In the genomic region with DNA sequence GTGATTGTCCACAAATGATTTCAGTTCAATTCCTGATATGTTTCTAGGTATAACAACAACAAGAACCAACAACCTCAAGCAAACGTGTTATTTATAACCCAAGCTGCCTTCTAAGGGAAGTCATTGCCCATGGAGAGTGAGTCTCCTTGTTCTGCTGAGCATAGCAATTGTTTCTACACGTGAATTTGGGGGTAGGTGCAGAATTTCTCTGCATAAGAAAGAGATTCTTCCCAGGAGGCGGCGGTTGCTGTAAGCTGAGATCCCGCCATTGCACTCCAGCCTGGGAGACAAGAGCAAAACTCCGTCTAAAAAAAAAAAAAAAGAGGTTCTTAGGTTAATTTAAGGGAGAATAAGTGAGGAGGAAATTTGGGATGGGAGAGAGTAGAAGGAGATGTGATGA, we compare ENCODE assay signal across 24 cellular contexts.
"Had no signal": no experiment of that assay in that cellular context is flagged by ENCODE, and none has a peak within 500 bp of the region (broad histone marks: within the 10 kb centered on the region; RNA-seq: fewer than 3 reads in every experiment).

No MANE protein-coding gene starts in this region.

- H3K9me3 Mint-ChIP-seq: activated B cell treated with CpG ODN at 0.5 μM for 24 hours; activated CD4-positive, alpha-beta T cell treated with anti-CD3 and anti-CD28 coated beads, Interleukin-2, amount 10 ng/mL, durations not matched to agents 24 days and 14 days; activated naive CD4-positive, alpha-beta T cell treated with anti-CD3 and anti-CD28 coated beads, Interleukin-2, amount 50 U/mL, for 24 hours; activated T-cell treated with anti-CD3 and anti-CD28 coated beads, Interleukin-2, amount 50 U/mL, for 24 hours; activated T-helper 1 cell treated with anti-CD3 and anti-CD28 coated beads, Interleukin-12 subunit alpha, Interleukin-12 subunit beta, Interleukin-2, Interleukin-4 antibody, amounts not matched to agents 30 ng/mL and 10 ng/mL and 1 ng/mL, durations not matched to agents 14 hours and 24 hours and 36 hours; T-helper 1 cell treated with Interleukin-12 subunit alpha and Interleukin-12 subunit beta and Interleukin-4 antibody, amounts not matched to agents 30 μg/mL and 1 μg/mL, for 36 hours had no signal

- H3K4me1 Mint-ChIP-seq: activated B cell treated with CpG ODN at 0.5 μM for 24 hours; activated CD4-positive, alpha-beta T cell treated with anti-CD3 and anti-CD28 coated beads, Interleukin-2, amount 10 ng/mL, durations not matched to agents 24 days and 14 days; activated CD8-positive, alpha-beta memory T cell treated with anti-CD3 and anti-CD28 coated beads, Interleukin-2, amount 10 ng/mL, durations not matched to agents 7 days and 5 days; activated naive CD4-positive, alpha-beta T cell treated with anti-CD3 and anti-CD28 coated beads, Interleukin-2, amount 50 U/mL, for 24 hours had no signal

- ATAC-seq: activated CD8-positive, alpha-beta memory T cell treated with anti-CD3 and anti-CD28 coated beads, Interleukin-2, amount 10 ng/mL, durations not matched to agents 7 days and 5 days; PC-3 had no signal

- DNase-seq: activated B cell treated with CpG ODN at 0.5 μM for 24 hours; activated CD4-positive, alpha-beta T cell treated with anti-CD3 and anti-CD28 coated beads for 1 hour; activated CD4-positive, alpha-beta T cell treated with anti-CD3 and anti-CD28 coated beads, Interleukin-2, amount 10 ng/mL, durations not matched to agents 24 days and 14 days; activated CD4-positive, alpha-beta T cell treated with anti-CD3 and anti-CD28 coated beads, Interleukin-2, amount 50 U/mL, for 48 hours; activated CD8-positive, alpha-beta memory T cell treated with anti-CD3 and anti-CD28 coated beads, Interleukin-2, amount 10 ng/mL, durations not matched to agents 7 days and 5 days; activated effector memory CD4-positive, alpha-beta T cell treated with Interleukin-2 at 50 U/mL for 16 hours; activated naive CD4-positive, alpha-beta T cell; activated T-cell treated with anti-CD3 and anti-CD28 coated beads, Interleukin-2, amount 50 U/mL, for 24 hours; aorta; central memory CD4-positive, alpha-beta T cell; Kasumi-1; NCI-H1048; NCI-H146; NCI-H187 treated with DMSO at 0.1 percent for 48 hours; NCI-H2081 treated with DMSO at 0.1 percent for 48 hours; NCI-H345; NCI-H510A; NCI-H526 treated with DMSO at 0.1 percent for 48 hours; PC-3; SHP77 treated with DMSO at 0.1 percent for 48 hours; T-helper 9 cell had no signal

- H3K36me3 Mint-ChIP-seq: activated CD8-positive, alpha-beta memory T cell treated with anti-CD3 and anti-CD28 coated beads, Interleukin-2, amount 10 ng/mL, durations not matched to agents 7 days and 5 days; activated naive CD4-positive, alpha-beta T cell treated with anti-CD3 and anti-CD28 coated beads, Interleukin-2, amount 50 U/mL, for 24 hours had no signal

- H3K4me3 Mint-ChIP-seq: activated B cell treated with CpG ODN at 0.5 μM for 24 hours; activated CD4-positive, alpha-beta T cell treated with anti-CD3 and anti-CD28 coated beads, Interleukin-2, amount 10 ng/mL, durations not matched to agents 24 days and 14 days; activated CD8-positive, alpha-beta memory T cell treated with anti-CD3 and anti-CD28 coated beads, Interleukin-2, amount 10 ng/mL, durations not matched to agents 7 days and 5 days; activated naive CD4-positive, alpha-beta T cell treated with anti-CD3 and anti-CD28 coated beads, Interleukin-2, amount 50 U/mL, for 24 hours; activated T-cell treated with anti-CD3 and anti-CD28 coated beads, Interleukin-2, amount 50 U/mL, for 24 hours; activated T-helper 1 cell treated with anti-CD3 and anti-CD28 coated beads, Interleukin-12 subunit alpha, Interleukin-12 subunit beta, Interleukin-2, Interleukin-4 antibody, amounts not matched to agents 30 ng/mL and 10 ng/mL and 1 ng/mL, durations not matched to agents 14 hours and 24 hours and 36 hours; T-helper 1 cell treated with Interleukin-12 subunit alpha and Interleukin-12 subunit beta and Interleukin-4 antibody, amounts not matched to agents 30 μg/mL and 1 μg/mL, for 36 hours had no signal

- H3K27ac Mint-ChIP-seq: activated B cell treated with CpG ODN at 0.5 μM for 24 hours; activated CD4-positive, alpha-beta T cell treated with anti-CD3 and anti-CD28 coated beads, Interleukin-2, amount 10 ng/mL, durations not matched to agents 24 days and 14 days; activated CD8-positive, alpha-beta memory T cell treated with anti-CD3 and anti-CD28 coated beads, Interleukin-2, amount 10 ng/mL, durations not matched to agents 7 days and 5 days; activated naive CD4-positive, alpha-beta T cell treated with anti-CD3 and anti-CD28 coated beads, Interleukin-2, amount 50 U/mL, for 24 hours; activated T-cell treated with anti-CD3 and anti-CD28 coated beads, Interleukin-2, amount 50 U/mL, for 24 hours; activated T-helper 1 cell treated with anti-CD3 and anti-CD28 coated beads, Interleukin-12 subunit alpha, Interleukin-12 subunit beta, Interleukin-2, Interleukin-4 antibody, amounts not matched to agents 30 ng/mL and 10 ng/mL and 1 ng/mL, durations not matched to agents 14 hours and 24 hours and 36 hours; T-helper 1 cell treated with Interleukin-12 subunit alpha and Interleukin-12 subunit beta and Interleukin-4 antibody, amounts not matched to agents 30 μg/mL and 1 μg/mL, for 36 hours had no signal
